19 cellular contexts compared by ENCODE assay signal in the genomic region with DNA sequence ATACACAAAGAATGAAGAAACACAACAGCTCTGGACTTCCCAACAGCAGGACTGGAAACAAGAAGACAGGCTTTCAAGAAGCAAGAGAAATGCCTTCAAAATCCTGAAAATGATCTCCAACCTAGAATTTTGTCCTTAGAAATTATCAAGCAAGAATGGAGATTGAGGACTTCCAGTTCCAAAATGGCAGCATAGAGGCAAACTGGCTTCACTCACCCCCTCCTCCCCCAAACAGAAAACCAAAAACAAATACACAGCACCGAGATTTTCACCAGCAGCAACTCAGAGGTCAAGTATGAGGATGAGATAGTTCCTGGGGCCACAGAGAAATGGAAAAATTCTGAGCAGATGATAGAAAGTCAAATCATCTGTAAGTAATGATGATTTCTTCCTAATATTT. TPM values are rescaled to one million over a fixed set of nuclear protein-coding genes. Genes with fewer than 3 reads are reported as not detected.
DNase-seq lines count a peak whose midpoint lies in the region; ATAC-seq, FAIRE-seq and TF ChIP-seq lines count a peak whose summit lies in the region.
"Had no signal": no experiment of that assay in that cellular context is flagged by ENCODE, and none has a peak within 500 bp of the region (broad histone marks: within the 10 kb centered on the region; RNA-seq: fewer than 3 reads in every experiment).

No MANE protein-coding gene starts in this region.

- no peak overlapping the region for H3T11ph ChIP-seq in H9 (ENCODE audit: low read length)

- H3K79me1 ChIP-seq in H9 (ENCODE audit: insufficient read depth, low read depth, low read length, poor library complexity, severe bottlenecking), result no peaks in the 10 kb centered on the region

- no peaks in the 10 kb centered on the region for H3K9me3 ChIP-seq in SK-N-SH
- no peaks in the 10 kb centered on the region for H3K9me3 ChIP-seq in H9 (ENCODE audit: control insufficient read depth, low read depth, low read length)
- H3K9me3 ChIP-seq in GM12878 (replicated peaks; ENCODE audit: control insufficient read depth, insufficient read depth, low read length), result no peaks in the 10 kb centered on the region
- H3K9me3 ChIP-seq in osteoblast (ENCODE audit: low read depth, low read length), result no peaks in the 10 kb centered on the region
- H3K9me3 ChIP-seq: BLaER1, Caco-2 had no signal

- no peak overlapping the region for H3K9ac ChIP-seq in SK-N-SH
- H3K9ac ChIP-seq in H9 (ENCODE audit: extremely low read depth, insufficient read length, low read length), result no peak overlapping the region
- H3K9ac ChIP-seq in GM12878 (ENCODE audit: control insufficient read depth, insufficient read depth, low read length), result no peak overlapping the region
- H3K9ac ChIP-seq: BLaER1, GM23248 had no signal

- H3K4me1 ChIP-seq in SK-N-SH (ENCODE audit: control insufficient read depth in 1 of 2, insufficient read depth in 2 of 2, low read depth in 1 of 2, low read length in 1 of 2) (no peaks in the 10 kb centered on the region), H9 (ENCODE audit: insufficient read depth, low read length) (no peaks in the 10 kb centered on the region), GM12878 (ENCODE audit: control insufficient read depth, insufficient read depth, low read length) (peaks cover 14% of the 10 kb centered on the region), osteoblast (ENCODE audit: insufficient read depth, low read length) (no peaks in the 10 kb centered on the region)
- H3K4me1 ChIP-seq: BLaER1, Caco-2 had no signal

- H3K79me2 ChIP-seq in SK-N-SH (ENCODE audit: insufficient read depth) (no peaks in the 10 kb centered on the region), H9 (ENCODE audit: insufficient read depth, low read length) (no peaks in the 10 kb centered on the region), GM12878 (ENCODE audit: control insufficient read depth, insufficient read depth, low read length) (no peaks in the 10 kb centered on the region), osteoblast (ENCODE audit: insufficient read depth, low read length) (no peaks in the 10 kb centered on the region)

- no peaks in the 10 kb centered on the region for H3K9me3 Mint-ChIP-seq in H9
- H3K9me3 Mint-ChIP-seq in activated CD4-positive, alpha-beta memory T cell treated with anti-CD3 and anti-CD28 coated beads for 36 hours, result no peaks in the 10 kb centered on the region
- H3K9me3 Mint-ChIP-seq: CD8-positive, alpha-beta memory T cell; HFFc6 had no signal

- H2BK5ac ChIP-seq in H9 (ENCODE audit: insufficient read length, low read length), result no peak overlapping the region

- H3K27ac ChIP-seq in SK-N-SH (ENCODE audit: low read depth in 2 of 2, low read length in 1 of 2) (no peak overlapping the region), H9 (ENCODE audit: insufficient read length, low read depth, low read length) (no peak overlapping the region), GM12878 (ENCODE audit: control insufficient read depth, insufficient read depth) (no peak overlapping the region), osteoblast (ENCODE audit: low read depth, low read length) (no peak overlapping the region)
- H3K27ac ChIP-seq: 22Rv1, BLaER1, GM23248, HL-60 had no signal

- no peak for TF ChIP-seq EP300 in SK-N-SH (IDR thresholded peaks at IDR 0.05; ENCODE audit: borderline replicate concordance in 1 of 2, low read depth in 1 of 2, low read length in 1 of 2)
- no peak for TF ChIP-seq EP300 in GM12878 (IDR thresholded peaks at IDR 0.05; ENCODE audit: borderline replicate concordance in 1 of 2, control insufficient read depth in 1 of 2, low read depth in 2 of 2, low read length in 2 of 2)

- no peak overlapping the region for H3K56ac ChIP-seq in H9 (ENCODE audit: insufficient read length, low read depth, low read length)

- RAD21 ChIA-PET in GM12878 (lab: Charles Lee; ENCODE audit: unreplicated experiment), result no interaction called here

- H3K4me2 ChIP-seq in SK-N-SH, result no peak overlapping the region
- H3K4me2 ChIP-seq in H9 (ENCODE audit: insufficient read depth, insufficient read length, low read length), result no peak overlapping the region
- H3K4me2 ChIP-seq in GM12878 (ENCODE audit: control insufficient read depth, insufficient read depth), result no peak overlapping the region
- H3K4me2 ChIP-seq in osteoblast (ENCODE audit: insufficient read depth, low read length), result no peak overlapping the region
- H3K4me2 ChIP-seq: BLaER1 had no signal

- H4K5ac ChIP-seq in H9 (ENCODE audit: insufficient read length, low read depth, low read length), result no peak overlapping the region

- SMC1A ChIA-PET in GM12878 (lab: Charles Lee; ENCODE audit: uncharacterized antibody, unreplicated experiment), result interaction anchor here (1.1 to 1.6 kb wide), 2 partner anchors 9 to 11 kb away, joined by 3 to 4 read pairs; no protein-coding TSS in a partner anchor

- POLR2A ChIA-PET in SK-N-SH (lab: Yijun Ruan, JAX), result no interaction called here
- POLR2A ChIA-PET in GM12878 (lab: Charles Lee), result no interaction called here
- POLR2A ChIA-PET in activated CD4-positive, alpha-beta memory T cell treated with anti-CD3 and anti-CD28 coated beads for 36 hours (lab: Charles Lee), result no interaction called here

- H3K4ac ChIP-seq in H9 (ENCODE audit: low read depth, low read length), result no peak overlapping the region

- TF ChIP-seq CTCF in SK-N-SH (IDR thresholded peaks at IDR 0.05), result no peak
- no peak for TF ChIP-seq CTCF in H9 (conservative IDR thresholded peaks at IDR 0.05)
- no peak for TF ChIP-seq CTCF in GM12878 (IDR thresholded peaks at IDR 0.05 in 2 of 3, conservative IDR thresholded peaks at IDR 0.05 in 1 of 3; ENCODE audit: control insufficient read depth in 2 of 3, extremely low read depth in 1 of 3, insufficient read depth in 1 of 3, low read depth in 3 of 3, low read length in 3 of 3)
- no peak for TF ChIP-seq CTCF in osteoblast (IDR thresholded peaks at IDR 0.05; ENCODE audit: extremely low read depth, low read depth, low read length)

- H2AK5ac ChIP-seq in H9 (ENCODE audit: insufficient read length, low read length), result no peak overlapping the region

- TF ChIP-seq RAD21 in SK-N-SH (IDR thresholded peaks at IDR 0.05; ENCODE audit: low read length) (no peak), GM12878 (IDR thresholded peaks at IDR 0.05; ENCODE audit: insufficient read depth, low read depth, low read length) (no peak)

- H3F3A ChIP-seq in SK-N-SH (replicated peaks; ENCODE audit: insufficient read depth), result no peaks in the 10 kb centered on the region

- no peak overlapping the region for H2BK120ac ChIP-seq in H9 (ENCODE audit: low read depth, low read length, poor library complexity, severe bottlenecking)

- H3K23ac ChIP-seq in H9 (ENCODE audit: insufficient read length, low read depth, low read length), result no peak overlapping the region

- H3K27me3 Mint-ChIP-seq in H9 (ENCODE audit: low read depth), result no peaks in the 10 kb centered on the region
- H3K27me3 Mint-ChIP-seq in activated CD4-positive, alpha-beta memory T cell treated with anti-CD3 and anti-CD28 coated beads for 36 hours, result no peaks in the 10 kb centered on the region

- H3K4me3 ChIP-seq in SK-N-SH (ENCODE audit: low read depth in 2 of 2, low read length in 1 of 2) (no peak overlapping the region), GM12878 (no peak overlapping the region), osteoblast (ENCODE audit: insufficient read depth, low read length) (no peak overlapping the region)
- H3K4me3 ChIP-seq: BLaER1, GM23248 had no signal

- H4K20me1 ChIP-seq in SK-N-SH (ENCODE audit: insufficient read depth) (no peaks in the 10 kb centered on the region), H9 (ENCODE audit: control insufficient read depth, insufficient read depth, insufficient read length) (no peaks in the 10 kb centered on the region), GM12878 (ENCODE audit: control insufficient read depth, insufficient read depth) (no peaks in the 10 kb centered on the region), osteoblast (ENCODE audit: insufficient read depth, low read length) (no peaks in the 10 kb centered on the region)
- H4K20me1 ChIP-seq: BLaER1 had no signal

- no peak for DNase-seq in SK-N-SH
- DNase-seq in H9, result no peak
- DNase-seq in GM12878 (ENCODE audit: low read depth, low spot score), result no peak
- DNase-seq in osteoblast (ENCODE audit: insufficient read length, low spot score, missing footprints), result no peak
- DNase-seq in activated effector memory CD4-positive, alpha-beta T cell treated with anti-CD3 and anti-CD28 coated beads, Interleukin-2, amount 50 U/mL, for 16 hours, result no peak
- no peak for DNase-seq in activated CD4-positive, alpha-beta memory T cell treated with anti-CD3 and anti-CD28 coated beads for 36 hours
- DNase-seq: AML-193; Caco-2; CD8-positive, alpha-beta memory T cell; DMS53; GM23248; HCEC 1CT; HFFc6; KBM-7 had no signal

- intact Hi-C loops in GM12878 (cut with micrococcal nuclease; ENCODE audit: unreplicated experiment), result no loop called here
- intact Hi-C loops in activated CD4-positive, alpha-beta memory T cell treated with anti-CD3 and anti-CD28 coated beads for 36 hours (cut with micrococcal nuclease), result no loop called here

- TF ChIP-seq POLR2A in GM12878 (IDR thresholded peaks at IDR 0.05; ENCODE audit: low read depth, low read length), result no peak

- H3K36me3 ChIP-seq in SK-N-SH (replicated peaks in 1 of 2; ENCODE audit: control insufficient read depth in 1 of 2, insufficient read depth in 2 of 2, low read length in 1 of 2) (no peaks in the 10 kb centered on the region), GM12878 (ENCODE audit: control insufficient read depth in 2 of 2, insufficient read depth in 2 of 2, low read length in 1 of 2) (no peaks in the 10 kb centered on the region), osteoblast (ENCODE audit: insufficient read depth, low read length) (no peaks in the 10 kb centered on the region)
- H3K36me3 ChIP-seq: BLaER1 had no signal

- CTCF ChIA-PET in SK-N-SH (lab: Yijun Ruan, JAX), result no interaction called here
- CTCF ChIA-PET in GM12878 (lab: Yijun Ruan, JAX), result interaction anchor here (0.9 kb wide), 1 partner anchor 49 kb away, joined by 4 read pairs; no protein-coding TSS in a partner anchor
- CTCF ChIA-PET in activated CD4-positive, alpha-beta memory T cell treated with anti-CD3 and anti-CD28 coated beads for 36 hours (lab: Charles Lee), result no interaction called here

- no peak overlapping the region for H3K14ac ChIP-seq in H9 (ENCODE audit: insufficient read depth, low read length)

- H2BK15ac ChIP-seq in H9 (ENCODE audit: low read depth, low read length), result no peak overlapping the region

- no peak overlapping the region for H2BK12ac ChIP-seq in H9 (ENCODE audit: insufficient read length, low read depth, low read length)

- no peaks in the 10 kb centered on the region for H3K9me2 ChIP-seq in SK-N-SH

- peak overlapping the region; percentile 23; the same call in 1 of the 2 replicates for H2AFZ ChIP-seq in SK-N-SH (ENCODE audit: low read depth)
- peak overlapping the region; percentile 62 for H2AFZ ChIP-seq in H9 (ENCODE audit: low read length)
- H2AFZ ChIP-seq in GM12878 (ENCODE audit: control insufficient read depth, low read depth, low read length), result peak overlapping the region; percentile 2; the same call in 1 of the 2 replicates
- peak overlapping the region; percentile 42 for H2AFZ ChIP-seq in osteoblast (ENCODE audit: low read length)
- H2AFZ ChIP-seq: GM23248 had no signal

- no peak overlapping the region for H3K18ac ChIP-seq in H9 (ENCODE audit: insufficient read length, low read depth, low read length)

- H2BK20ac ChIP-seq in H9 (ENCODE audit: low read depth, low read length, poor library complexity, severe bottlenecking), result no peak overlapping the region

- no peaks in the 10 kb centered on the region for H3K27me3 ChIP-seq in SK-N-SH (ENCODE audit: insufficient read depth)
- H3K27me3 ChIP-seq in H9 (ENCODE audit: insufficient read depth, low read length), result no peaks in the 10 kb centered on the region
- H3K27me3 ChIP-seq in GM12878 (replicated peaks in 1 of 2; ENCODE audit: control insufficient read depth in 2 of 2, insufficient read depth in 2 of 2, low read length in 1 of 2), result no peaks in the 10 kb centered on the region
- H3K27me3 ChIP-seq in osteoblast (ENCODE audit: insufficient read depth, low read length), result no peaks in the 10 kb centered on the region
- H3K27me3 ChIP-seq: BLaER1 had no signal

- 0% methylated on average over 1 of the region's 1 CpG for WGBS in SK-N-SH (ENCODE audit: low lambda C conversion rate)
- WGBS in H9 (ENCODE audit: extremely low coverage, insufficient read length, low lambda C conversion rate), result no CpG with 5 or more reads among the region's 1 CpG
- 41% methylated on average over 1 of the region's 1 CpG for WGBS in GM12878 (ENCODE audit: insufficient coverage, insufficient replicate concordance, low lambda C conversion rate, missing lambda C conversion rate)

- no peak for FAIRE-seq in GM12878 (lab: Jason Lieb, UNC)

- BruUV-seq in GM12878 (replicated peaks; lab: Mats Ljungman, UMichigan), result no TSS peak

- in situ Hi-C loops in GM12878 (cut with MboI), result no loop called here

- no peak overlapping the region for H4K91ac ChIP-seq in H9 (ENCODE audit: insufficient read length, low read depth, low read length)

- H4K8ac ChIP-seq in H9 (replicated peaks; ENCODE audit: insufficient read length, low read depth, low read length), result no peak overlapping the region

- no peak overlapping the region for H3K27ac Mint-ChIP-seq in H9
- no peak overlapping the region for H3K27ac Mint-ChIP-seq in activated CD4-positive, alpha-beta memory T cell treated with anti-CD3 and anti-CD28 coated beads for 36 hours
- H3K27ac Mint-ChIP-seq: HFFc6 had no signal

- H3K23me2 ChIP-seq in H9 (ENCODE audit: insufficient read length, low read depth, low read length, poor library complexity, severe bottlenecking), result no peaks in the 10 kb centered on the region

- ATAC-seq in SK-N-SH treated with all-trans-retinoic acid at 6 μM for 48 hours (no peak), GM12878 (no peak), HG03457 (IDR thresholded peaks at IDR 0.05; ENCODE audit: unreplicated experiment) (no peak)

- no peaks in the 10 kb centered on the region for H3K36me3 Mint-ChIP-seq in H9 (ENCODE audit: insufficient read depth in 1 of 3, low read depth in 3 of 3)
- H3K36me3 Mint-ChIP-seq in activated CD4-positive, alpha-beta memory T cell treated with anti-CD3 and anti-CD28 coated beads for 36 hours, result no peaks in the 10 kb centered on the region

- H3K4me3 Mint-ChIP-seq in H9, result no peak overlapping the region
- H3K4me3 Mint-ChIP-seq in activated CD4-positive, alpha-beta memory T cell treated with anti-CD3 and anti-CD28 coated beads for 36 hours, result no peak overlapping the region
- H3K4me3 Mint-ChIP-seq: CD8-positive, alpha-beta memory T cell; HFFc6 had no signal

- H3K4me1 Mint-ChIP-seq in H9, result no peaks in the 10 kb centered on the region
- no peaks in the 10 kb centered on the region for H3K4me1 Mint-ChIP-seq in activated CD4-positive, alpha-beta memory T cell treated with anti-CD3 and anti-CD28 coated beads for 36 hours (ENCODE audit: low read depth)
- H3K4me1 Mint-ChIP-seq: CD8-positive, alpha-beta memory T cell had no signal

RNA-seq across cellular contexts. Expression of a gene that starts 40.5 kb away (rescaled TPM):
- polyA plus RNA-seq in SK-N-SH (2012; rRNA removed), result 11.4 and 14.5 TPM in 2 replicates
- 11.6 and 13.7 TPM in 2 replicates for polyA plus RNA-seq in SK-N-SH (2012; cell fraction: cytosol; rRNA removed)
- 11.9 and 14.3 TPM in 2 replicates for polyA plus RNA-seq in SK-N-SH (2012; cell fraction: nucleus; rRNA removed)
- total RNA-seq in H9 (2021), result 52.6 and 55.3 TPM in 2 replicates
- total RNA-seq in GM12878 (2013; cell fraction: nucleolus; rRNA removed), result 574 and 578 TPM in 2 replicates
- 75.5 and 89.8 TPM in 2 replicates for total RNA-seq in GM12878 (2014; rRNA removed)
- 93.4 and 101 TPM in 2 replicates for total RNA-seq in GM12878 (2014; rRNA removed; fragmentation: Illumina TruSeq; extraction: Trizol)
- total RNA-seq in GM12878 (2021), result 70.6 and 72.7 TPM in 2 replicates
- 40.5 TPM for polyA plus RNA-seq in GM12878 (2011; ENCODE audit: low read depth)
- 74.6 and 82.6 TPM in 2 replicates for polyA plus RNA-seq in GM12878 (2011; rRNA removed)
- 71.9 and 79.6 TPM in 2 replicates for polyA plus RNA-seq in GM12878 (2011; cell fraction: cytosol; rRNA removed)
- 58.5 and 60.2 TPM in 2 replicates for polyA plus RNA-seq in GM12878 (2011; cell fraction: nucleus; rRNA removed)
- polyA plus RNA-seq in GM12878 (2012), result 39.6 and 45.7 TPM in 2 replicates
- 74.4 and 98.9 TPM in 2 replicates for polyA plus RNA-seq in GM12878 (2014; fragmentation: Illumina TruSeq; extraction: Trizol)
- 10 to 100 TPM; 20.3 to 22.0 TPM for polyA plus RNA-seq in GM12878 (2014; fragmentation: Nextera tagmentation; extraction: Ambion mirVana)
- polyA plus RNA-seq in GM12878 (2014; rRNA removed), result 37.1 and 39.4 TPM in 2 replicates
- polyA plus RNA-seq in GM12878 (2016; fragmentation: Nextera tagmentation; extraction: Ambion mirVana), result 10 to 100 TPM; 24.8 to 29.4 TPM
- polyA minus RNA-seq in GM12878 (2011; rRNA and poly(A)+ RNA removed), result 433 TPM in 2 replicates
- polyA minus RNA-seq in GM12878 (2011; cell fraction: cytosol; rRNA and poly(A)+ RNA removed), result 91.3 and 96.2 TPM in 2 replicates
- 384 and 542 TPM in 2 replicates for polyA minus RNA-seq in GM12878 (2011; cell fraction: nucleus; rRNA and poly(A)+ RNA removed)
- 63.6 and 67.3 TPM in 2 replicates for total RNA-seq in osteoblast
- total RNA-seq in activated CD4-positive, alpha-beta memory T cell treated with anti-CD3 and anti-CD28 coated beads for 36 hours, result 10 to 100 TPM; 62.4 to 63.7 TPM

RNA-seq across cellular contexts. Expression of a gene that starts 43.9 kb away (rescaled TPM):
- polyA plus RNA-seq in SK-N-SH (2012; rRNA removed), result 2,161 and 2,650 TPM in 2 replicates
- 3,674 and 5,275 TPM in 2 replicates for polyA plus RNA-seq in SK-N-SH (2012; cell fraction: cytosol; rRNA removed)
- 478 and 580 TPM in 2 replicates for polyA plus RNA-seq in SK-N-SH (2012; cell fraction: nucleus; rRNA removed)
- total RNA-seq in H9 (2021), result 2,679 and 2,686 TPM in 2 replicates
- 524 and 558 TPM in 2 replicates for total RNA-seq in GM12878 (2013; cell fraction: nucleolus; rRNA removed)
- 2,490 and 2,970 TPM in 2 replicates for total RNA-seq in GM12878 (2014; rRNA removed)
- 4,035 and 4,105 TPM in 2 replicates for total RNA-seq in GM12878 (2014; rRNA removed; fragmentation: Illumina TruSeq; extraction: Trizol)
- total RNA-seq in GM12878 (2021), result 2,962 and 3,106 TPM in 2 replicates
- 3,094 TPM for polyA plus RNA-seq in GM12878 (2011; ENCODE audit: low read depth)
- 5,827 and 8,647 TPM in 2 replicates for polyA plus RNA-seq in GM12878 (2011; rRNA removed)
- 2,333 and 2,782 TPM in 2 replicates for polyA plus RNA-seq in GM12878 (2011; cell fraction: cytosol; rRNA removed)
- polyA plus RNA-seq in GM12878 (2011; cell fraction: nucleus; rRNA removed), result 1,077 and 1,354 TPM in 2 replicates
- polyA plus RNA-seq in GM12878 (2012), result 3,101 and 5,084 TPM in 2 replicates
- 3,671 and 4,649 TPM in 2 replicates for polyA plus RNA-seq in GM12878 (2014; fragmentation: Illumina TruSeq; extraction: Trizol)
- 1,000 to 10,000 TPM; 5,081 to 5,756 TPM for polyA plus RNA-seq in GM12878 (2014; fragmentation: Nextera tagmentation; extraction: Ambion mirVana)
- polyA plus RNA-seq in GM12878 (2014; rRNA removed), result 2,593 and 3,382 TPM in 2 replicates
- 1,000 to 10,000 TPM; 1,754 to 1,978 TPM for polyA plus RNA-seq in GM12878 (2016; fragmentation: Nextera tagmentation; extraction: Ambion mirVana)
- polyA minus RNA-seq in GM12878 (2011; rRNA and poly(A)+ RNA removed), result 811 and 1,197 TPM in 2 replicates
- polyA minus RNA-seq in GM12878 (2011; cell fraction: cytosol; rRNA and poly(A)+ RNA removed), result 428 and 462 TPM in 2 replicates
- polyA minus RNA-seq in GM12878 (2011; cell fraction: nucleus; rRNA and poly(A)+ RNA removed), result 147 and 155 TPM in 2 replicates
- total RNA-seq in osteoblast, result 1,627 and 1,843 TPM in 2 replicates
- total RNA-seq in activated CD4-positive, alpha-beta memory T cell treated with anti-CD3 and anti-CD28 coated beads for 36 hours, result 1,000 to 10,000 TPM; 3,192 to 3,296 TPM

Comparison
In these comparisons a context has a peak if more than half of its experiments do, and no peak if none do; other contexts are left out.
1. H2AFZ ChIP-seq: peak in every context shown above with its lines; median percentile 62 in H9; 42 in osteoblast; 23 in SK-N-SH; 2 in GM12878.